8 cellular contexts compared by ENCODE assay signal in the genomic region with DNA sequence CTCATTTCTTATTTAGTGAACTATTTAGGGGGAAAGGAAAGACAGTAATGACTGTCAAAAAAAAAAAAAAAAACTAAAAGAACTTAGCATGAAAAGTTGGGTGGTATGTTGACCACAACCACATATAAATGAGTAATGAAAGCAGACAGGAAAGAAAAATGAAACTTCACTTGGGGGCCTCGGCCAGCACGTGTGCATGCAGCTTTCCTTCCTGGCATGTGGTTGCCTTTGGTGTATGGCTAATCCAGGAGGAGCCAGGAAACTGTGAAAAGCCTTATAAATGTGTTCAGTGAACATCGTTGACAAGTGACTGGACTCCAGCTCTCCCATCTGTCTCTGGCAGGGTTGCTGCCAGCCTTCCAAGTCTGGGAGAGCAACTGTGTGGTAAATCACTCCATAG.
DNase-seq lines count a peak whose midpoint lies in the region; ATAC-seq and TF ChIP-seq lines count a peak whose summit lies in the region.
"Had no signal": no experiment of that assay in that cellular context is flagged by ENCODE, and none has a peak within 500 bp of the region (broad histone marks: within the 10 kb centered on the region; RNA-seq: fewer than 3 reads in every experiment).

No MANE protein-coding gene starts in this region.

- ATAC-seq in GM18867 (IDR thresholded peaks at IDR 0.05; ENCODE audit: unreplicated experiment) (peak; percentile 85), HG03039 (IDR thresholded peaks at IDR 0.05; ENCODE audit: unreplicated experiment) (peak; percentile 63), T-helper 17 cell (no peak)

- H3K27ac ChIP-seq in WERI-Rb-1 (no peak overlapping the region), esophagus muscularis mucosa (replicated peaks in 1 of 4) (no peak overlapping the region)

- no peak for TF ChIP-seq EP300 in esophagus muscularis mucosa (IDR thresholded peaks at IDR 0.05)

- DNase-seq in WERI-Rb-1 = peak; percentile 43
- DNase-seq in occipital lobe (lab: John Stamatoyannopoulos, UW) = peak; percentile 4
- no peak for DNase-seq in esophagus muscularis mucosa (ENCODE audit: extremely low spot score)
- DNase-seq in T-helper 17 cell = no peak
- DNase-seq in osteocyte (ENCODE audit: extremely low spot score, unreplicated experiment) = no peak
- DNase-seq: activated CD4-positive, alpha-beta memory T cell treated with anti-CD3 and anti-CD28 coated beads, Interleukin-2, amount 10 ng/mL, durations not matched to agents 7 days and 5 days had no signal

- no peak overlapping the region for H3K27ac Mint-ChIP-seq in T-helper 17 cell
- H3K27ac Mint-ChIP-seq in osteocyte (ENCODE audit: unreplicated experiment) = no peak overlapping the region
- H3K27ac Mint-ChIP-seq: activated CD4-positive, alpha-beta memory T cell treated with anti-CD3 and anti-CD28 coated beads, Interleukin-2, amount 10 ng/mL, durations not matched to agents 7 days and 5 days had no signal

- H3K9me3 ChIP-seq in WERI-Rb-1 (ENCODE audit: severe bottlenecking) = no peaks in the 10 kb centered on the region
- H3K9me3 ChIP-seq in esophagus muscularis mucosa = no peaks in the 10 kb centered on the region
- no peaks in the 10 kb centered on the region for H3K9me3 ChIP-seq in T-helper 17 cell (ENCODE audit: control insufficient read depth, low read length, poor library complexity, severe bottlenecking)

- H3K36me3 Mint-ChIP-seq in T-helper 17 cell (ENCODE audit: low read depth) = no peaks in the 10 kb centered on the region
- H3K36me3 Mint-ChIP-seq in osteocyte (ENCODE audit: unreplicated experiment) = no peaks in the 10 kb centered on the region

- intact Hi-C loops in esophagus muscularis mucosa (cut with DNase I) = no loop called here

- TF ChIP-seq POLR2A in esophagus muscularis mucosa (IDR thresholded peaks at IDR 0.05; ENCODE audit: low read depth) = no peak

- H3K4me1 ChIP-seq in esophagus muscularis mucosa = peaks cover 0 to 19% (median 10%) of the 10 kb centered on the region in 4 donors

- TF ChIP-seq CTCF in WERI-Rb-1 (IDR thresholded peaks at IDR 0.05; ENCODE audit: low read depth, low read length) (no peak), esophagus muscularis mucosa (IDR thresholded peaks at IDR 0.05) (no peak), osteocyte (IDR thresholded peaks at IDR 0.05) (no peak)

- WGBS in esophagus muscularis mucosa = 8% methylated on average over 3 of the region's 3 CpGs

- H3K36me3 ChIP-seq in WERI-Rb-1 (no peaks in the 10 kb centered on the region), esophagus muscularis mucosa (no peaks in the 10 kb centered on the region)

- H3K27me3 Mint-ChIP-seq in T-helper 17 cell (peaks cover 14% of the 10 kb centered on the region), osteocyte (ENCODE audit: unreplicated experiment) (peaks cover 3% of the 10 kb centered on the region)

- H3K4me3 ChIP-seq in WERI-Rb-1 (ENCODE audit: low read depth, low read length) = no peak overlapping the region
- no peak overlapping the region for H3K4me3 ChIP-seq in esophagus muscularis mucosa

- H3K4me3 Mint-ChIP-seq in T-helper 17 cell (no peak overlapping the region), osteocyte (ENCODE audit: unreplicated experiment) (no peak overlapping the region)
- H3K4me3 Mint-ChIP-seq: activated CD4-positive, alpha-beta memory T cell treated with anti-CD3 and anti-CD28 coated beads, Interleukin-2, amount 10 ng/mL, durations not matched to agents 7 days and 5 days had no signal

- no peaks in the 10 kb centered on the region for H3K4me1 Mint-ChIP-seq in T-helper 17 cell
- peaks cover 6% of the 10 kb centered on the region for H3K4me1 Mint-ChIP-seq in osteocyte (ENCODE audit: unreplicated experiment)

- no peaks in the 10 kb centered on the region for H3K9me3 Mint-ChIP-seq in osteocyte (ENCODE audit: unreplicated experiment)
- H3K9me3 Mint-ChIP-seq: activated CD4-positive, alpha-beta memory T cell treated with anti-CD3 and anti-CD28 coated beads, Interleukin-2, amount 10 ng/mL, durations not matched to agents 7 days and 5 days had no signal

- no peaks in the 10 kb centered on the region for H3K27me3 ChIP-seq in WERI-Rb-1 (ENCODE audit: insufficient read depth, low read depth, severe bottlenecking)
- no peaks in the 10 kb centered on the region for H3K27me3 ChIP-seq in esophagus muscularis mucosa

Comparison
In these comparisons a context has a peak if more than half of its experiments do, and no peak if none do; other contexts are left out.
1. DNase-seq: peak in WERI-Rb-1 (single experiment) and occipital lobe (single experiment); none in esophagus muscularis mucosa (single experiment), T-helper 17 cell (0 of 3) and osteocyte (single experiment).